1 cellular context compared by ENCODE assay signal in genomic region chr2:43595603-43596412, GRCh38.
TF ChIP-seq lines count a peak whose summit lies in the region.

THADA (minus strand) TSS chr2:43596038; CDS start chr2:43592392, 3,646 bp downstream.

TF ChIP-seq in K562, 482 proteins besides CTCF, POLR2A, EP300 and RAD21 (continued from another document and continues in another):
- peak; percentile 91 for TF ChIP-seq MGA (IDR thresholded peaks at IDR 0.05)
- TF ChIP-seq MAZ (CRISPR knock-in tag; conservative IDR thresholded peaks at IDR 0.05 in 1 of 2, IDR thresholded peaks at IDR 0.05 in 1 of 2), result peak; percentile 94 to 96
- TF ChIP-seq CHAMP1 (IDR thresholded peaks at IDR 0.05), result peak; percentile 85; the same call in 1 of the 2 replicates
- peak; percentile 87 for TF ChIP-seq MAX (CRISPR knock-in tag; IDR thresholded peaks at IDR 0.05)
- TF ChIP-seq FIP1L1 (IDR thresholded peaks at IDR 0.05; ENCODE audit: low read depth, low read length, poor library complexity, severe bottlenecking), result no peak
- peak; percentile 80 for TF ChIP-seq ATF1 (CRISPR knock-in tag; IDR thresholded peaks at IDR 0.05)
- peak; percentile 99 for TF ChIP-seq ATF1 (tag; IDR thresholded peaks at IDR 0.05)
- peak; percentile 96 for TF ChIP-seq GTF2E2 (tag; IDR thresholded peaks at IDR 0.05)
- 0 out of 2 replicates have a peak, but pooled peaks have one; percentile 56 for TF ChIP-seq FOXJ2 (tag; IDR thresholded peaks at IDR 0.05)
- TF ChIP-seq ZNF507 (tag; conservative IDR thresholded peaks at IDR 0.05), result no peak
- TF ChIP-seq JUN (IDR thresholded peaks at IDR 0.05; ENCODE audit: borderline replicate concordance, low read depth, low read length), result peak; percentile 25; the same call in 1 of the 2 replicates
- peak; percentile 90; the same call in 1 of the 2 replicates for TF ChIP-seq JUN (CRISPR knock-in tag; IDR thresholded peaks at IDR 0.05; ENCODE audit: borderline replicate concordance)
- peak; percentile 95 for TF ChIP-seq KAT7 (CRISPR knock-in tag; IDR thresholded peaks at IDR 0.05; ENCODE audit: borderline replicate concordance)
- peak; percentile 68 for TF ChIP-seq ELF2 (CRISPR knock-in tag; IDR thresholded peaks at IDR 0.05)
- TF ChIP-seq ZMIZ1 (IDR thresholded peaks at IDR 0.05; ENCODE audit: low read depth in 2 of 2, low read length in 2 of 2), result peak in 1 of 2 experiments; percentile 53; a peak in 1 of 4 replicates
- peak; percentile 83; the same call in 1 of the 2 replicates for TF ChIP-seq HMGXB4 (CRISPR knock-in tag; IDR thresholded peaks at IDR 0.05)
- TF ChIP-seq CEBPG (CRISPR knock-in tag; IDR thresholded peaks at IDR 0.05), result peak; percentile 52; the same call in 1 of the 2 replicates
- TF ChIP-seq CEBPG (tag; conservative IDR thresholded peaks at IDR 0.05 in 1 of 2, IDR thresholded peaks at IDR 0.05 in 1 of 2), result no peak
- peak; percentile 41; the same call in 1 of the 2 replicates for TF ChIP-seq RB1 (IDR thresholded peaks at IDR 0.05; ENCODE audit: low read depth)
- TF ChIP-seq ARHGAP35 (IDR thresholded peaks at IDR 0.05; ENCODE audit: partially characterized antibody), result peak; percentile 84
- no peak for TF ChIP-seq SIRT6 (IDR thresholded peaks at IDR 0.05; ENCODE audit: low read depth, low read length)
- peak; percentile 55; the same call in 1 of the 2 replicates for TF ChIP-seq ZNF12 (CRISPR knock-in tag; IDR thresholded peaks at IDR 0.05)
- peak; percentile 96 to 98 for TF ChIP-seq MNT (conservative IDR thresholded peaks at IDR 0.05)
- TF ChIP-seq CTCFL (IDR thresholded peaks at IDR 0.05; ENCODE audit: borderline replicate concordance, insufficient read depth, low read depth, low read length, poor library complexity, severe bottlenecking), result no peak
- TF ChIP-seq ZNF639 (CRISPR knock-in tag; conservative IDR thresholded peaks at IDR 0.05 in 1 of 2, IDR thresholded peaks at IDR 0.05 in 1 of 2), result peak in 1 of 2 experiments; percentile 86; a peak in 2 of 4 replicates
- peak; percentile 94 for TF ChIP-seq TAF9B (IDR thresholded peaks at IDR 0.05; ENCODE audit: partially characterized antibody)
- peak; percentile 97 for TF ChIP-seq CREM (IDR thresholded peaks at IDR 0.05; ENCODE audit: low read depth)
- peak in 1 of 2 experiments; percentile 22; a peak in 1 of 4 replicates for TF ChIP-seq ARNT (IDR thresholded peaks at IDR 0.05)
- TF ChIP-seq TCF7L2 (IDR thresholded peaks at IDR 0.05; ENCODE audit: low read depth, low read length), result no peak
